Comparison of ENCODE assay signal across 8 cellular contexts in genomic region chr1:2314803-2315710, GRCh38.
DNase-seq lines count a peak whose midpoint lies in the region; ATAC-seq and TF ChIP-seq lines count a peak whose summit lies in the region.

No MANE protein-coding gene starts in this region.

- peak overlapping the region; percentile 74 for H3K27ac Mint-ChIP-seq in activated naive CD8-positive, alpha-beta T cell treated with anti-CD3 and anti-CD28 coated beads, Interleukin-2, amount 10 ng/mL, durations not matched to agents 7 days and 5 days

- CTCF ChIA-PET in SK-N-SH (lab: Yijun Ruan, JAX): interaction anchor here (0.6 to 5.4 kb wide), 35 partner anchors 8 to 1480 kb away, joined by 3 to 34 read pairs (median 4); partner anchors contain the start of genes FAAP20 and SKI

- no peaks in the 10 kb centered on the region for H3K9me3 Mint-ChIP-seq in activated naive CD8-positive, alpha-beta T cell treated with anti-CD3 and anti-CD28 coated beads, Interleukin-2, amount 10 ng/mL, durations not matched to agents 7 days and 5 days

- H3K36me3 ChIP-seq in GM23248 (ENCODE audit: low read depth) (no peaks in the 10 kb centered on the region), SK-N-SH (replicated peaks in 1 of 2; ENCODE audit: control insufficient read depth in 1 of 2, insufficient read depth in 2 of 2, low read length in 1 of 2) (no peaks in the 10 kb centered on the region), smooth muscle cell (ENCODE audit: low read depth) (no peaks in the 10 kb centered on the region)

- peaks cover 2% of the 10 kb centered on the region for H3K4me1 Mint-ChIP-seq in activated naive CD8-positive, alpha-beta T cell treated with anti-CD3 and anti-CD28 coated beads, Interleukin-2, amount 10 ng/mL, durations not matched to agents 7 days and 5 days

- H3K27ac ChIP-seq in 22Rv1 (no peak overlapping the region), GM23248 (no peak overlapping the region), SK-N-SH (ENCODE audit: low read depth in 2 of 2, low read length in 1 of 2) (peak overlapping the region in 1 of 2 experiments; percentile 83; a peak in 2 of 4 replicates), right cardiac atrium (ENCODE audit: low read length) (peak overlapping the region; percentile 19), smooth muscle cell (ENCODE audit: low read depth) (peak overlapping the region; percentile 91)

- H3K4me1 ChIP-seq in GM23248 (ENCODE audit: insufficient read depth): peaks cover 3% of the 10 kb centered on the region
- peaks cover 0 to 49% of the 10 kb centered on the region in 2 experiments; a peak in 1 of 4 replicates for H3K4me1 ChIP-seq in SK-N-SH (ENCODE audit: control insufficient read depth in 1 of 2, insufficient read depth in 2 of 2, low read depth in 1 of 2, low read length in 1 of 2)
- peaks cover 5% of the 10 kb centered on the region for H3K4me1 ChIP-seq in right cardiac atrium (ENCODE audit: control insufficient read depth, insufficient read depth, low read length)
- peaks cover 37% of the 10 kb centered on the region for H3K4me1 ChIP-seq in smooth muscle cell (ENCODE audit: low read depth)

- intact Hi-C loops in right cardiac atrium (cut with DNase I): loop anchor here in 2 of 4 donors (5.0 to 10.0 kb wide), 2 partner anchors 83 to 120 kb away; partner anchors contain the start of gene FAAP20 (in 1 of the 2)

- H3K9me3 ChIP-seq in GM23248 (ENCODE audit: low read depth) (no peaks in the 10 kb centered on the region), SK-N-SH (no peaks in the 10 kb centered on the region), right cardiac atrium (ENCODE audit: control insufficient read depth, low read length) (no peaks in the 10 kb centered on the region), smooth muscle cell (replicated peaks; ENCODE audit: low read depth) (no peaks in the 10 kb centered on the region)

- no peaks in the 10 kb centered on the region for H3K27me3 Mint-ChIP-seq in activated naive CD8-positive, alpha-beta T cell treated with anti-CD3 and anti-CD28 coated beads, Interleukin-2, amount 10 ng/mL, durations not matched to agents 7 days and 5 days

- H4K20me1 ChIP-seq in GM23248 (ENCODE audit: insufficient read depth): no peaks in the 10 kb centered on the region
- no peaks in the 10 kb centered on the region for H4K20me1 ChIP-seq in SK-N-SH (ENCODE audit: insufficient read depth)
- H4K20me1 ChIP-seq in smooth muscle cell (ENCODE audit: low read depth): no peaks in the 10 kb centered on the region

- H3K79me2 ChIP-seq in GM23248 (ENCODE audit: insufficient read depth) (peaks cover 10% of the 10 kb centered on the region), SK-N-SH (ENCODE audit: insufficient read depth) (no peaks in the 10 kb centered on the region), smooth muscle cell (ENCODE audit: low read depth) (peaks cover 3% of the 10 kb centered on the region)

- no peaks in the 10 kb centered on the region for H3K27me3 ChIP-seq in GM23248 (replicated peaks; ENCODE audit: insufficient read depth)
- no peaks in the 10 kb centered on the region for H3K27me3 ChIP-seq in SK-N-SH (ENCODE audit: insufficient read depth)
- no peaks in the 10 kb centered on the region for H3K27me3 ChIP-seq in right cardiac atrium (ENCODE audit: control insufficient read depth, insufficient read depth)
- no peaks in the 10 kb centered on the region for H3K27me3 ChIP-seq in smooth muscle cell (ENCODE audit: low read depth)

- TF ChIP-seq CTCF in 22Rv1 (IDR thresholded peaks at IDR 0.05) (peak; percentile 89), SK-N-SH (IDR thresholded peaks at IDR 0.05) (peak; percentile 56), smooth muscle cell (IDR thresholded peaks at IDR 0.05; ENCODE audit: borderline replicate concordance, insufficient read depth, poor library complexity, severe bottlenecking) (peak; percentile 100)

- H3K4me3 ChIP-seq in GM23248: peak overlapping the region; percentile 32
- peak overlapping the region; percentile 50 to 51; a peak in 3 of 4 replicates for H3K4me3 ChIP-seq in SK-N-SH (ENCODE audit: low read depth in 2 of 2, low read length in 1 of 2)
- peak overlapping the region; percentile 64 for H3K4me3 ChIP-seq in right cardiac atrium (ENCODE audit: low read length)
- H3K4me3 ChIP-seq in smooth muscle cell: peak overlapping the region; percentile 61

- 21 to 70% methylated on average over 10 to 61 of the region's 91 CpGs for WGBS in GM23248 (ENCODE audit: low coverage in 1 of 2, low lambda C conversion rate in 2 of 2, missing lambda C conversion rate in 2 of 2), 2 experiments
- no CpG with 5 or more reads among the region's 91 CpGs for WGBS in SK-N-SH (ENCODE audit: low lambda C conversion rate)
- WGBS in right cardiac atrium: 9% methylated on average over 87 of the region's 91 CpGs
- WGBS in smooth muscle cell (ENCODE audit: low lambda C conversion rate): 55% methylated on average over 22 of the region's 91 CpGs

- TF ChIP-seq RAD21 in SK-N-SH (IDR thresholded peaks at IDR 0.05; ENCODE audit: low read length): no peak

- H3F3A ChIP-seq in GM23248 (ENCODE audit: insufficient read depth) (no peaks in the 10 kb centered on the region), SK-N-SH (replicated peaks; ENCODE audit: insufficient read depth) (no peaks in the 10 kb centered on the region), smooth muscle cell (ENCODE audit: low read depth) (peaks cover 19% of the 10 kb centered on the region)

- H3K4me3 Mint-ChIP-seq in activated naive CD8-positive, alpha-beta T cell treated with anti-CD3 and anti-CD28 coated beads, Interleukin-2, amount 10 ng/mL, durations not matched to agents 7 days and 5 days: peak overlapping the region; percentile 68

- in situ Hi-C loops in GM23248 (cut with MboI): no loop called here

- H3K4me2 ChIP-seq in GM23248 (ENCODE audit: unreplicated experiment) (no peak overlapping the region), SK-N-SH (peak overlapping the region; percentile 76; the same call in 1 of the 2 replicates), smooth muscle cell (peak overlapping the region; percentile 97)

- H2AFZ ChIP-seq in GM23248 (no peak overlapping the region), SK-N-SH (ENCODE audit: low read depth) (no peak overlapping the region; the same call in 1 of the 2 replicates), smooth muscle cell (ENCODE audit: low read depth) (no peak overlapping the region)

- H3K9ac ChIP-seq in GM23248: peak overlapping the region; percentile 71
- peak overlapping the region; percentile 58; the same call in 1 of the 2 replicates for H3K9ac ChIP-seq in SK-N-SH
- peak overlapping the region; percentile 89 for H3K9ac ChIP-seq in smooth muscle cell (ENCODE audit: low read depth)

- peak; percentile 46 for ATAC-seq in activated naive CD8-positive, alpha-beta T cell treated with anti-CD3 and anti-CD28 coated beads, Interleukin-2, amount 10 ng/mL, durations not matched to agents 7 days and 5 days (ENCODE audit: low read depth)
- peak; percentile 20 to 22 for ATAC-seq in right cardiac atrium
- no peak for ATAC-seq in HG02981 (IDR thresholded peaks at IDR 0.05; ENCODE audit: unreplicated experiment)
- ATAC-seq in GM21367 (IDR thresholded peaks at IDR 0.05; ENCODE audit: unreplicated experiment): no peak

- no peaks in the 10 kb centered on the region for H3K9me2 ChIP-seq in GM23248 (ENCODE audit: insufficient read depth)
- H3K9me2 ChIP-seq in SK-N-SH: no peaks in the 10 kb centered on the region

- no peaks in the 10 kb centered on the region for H3K36me3 Mint-ChIP-seq in activated naive CD8-positive, alpha-beta T cell treated with anti-CD3 and anti-CD28 coated beads, Interleukin-2, amount 10 ng/mL, durations not matched to agents 7 days and 5 days

- DNase-seq in GM23248: peak; percentile 57
- peak; percentile 97 for DNase-seq in SK-N-SH
- peak; percentile 82 for DNase-seq in activated naive CD8-positive, alpha-beta T cell treated with anti-CD3 and anti-CD28 coated beads, Interleukin-2, amount 10 ng/mL, durations not matched to agents 7 days and 5 days
- peak; percentile 76 to 91 (median 91) for DNase-seq in right cardiac atrium
- peak; percentile 60 for DNase-seq in smooth muscle cell (lab: John Stamatoyannopoulos, UW; ENCODE audit: unreplicated experiment)

- POLR2A ChIA-PET in SK-N-SH (lab: Yijun Ruan, JAX): interaction anchor here (1.0 to 2.8 kb wide), 5 partner anchors 15 to 119 kb away, joined by 3 to 8 read pairs (median 3); no protein-coding TSS in a partner anchor
- POLR2A ChIA-PET in activated naive CD8-positive, alpha-beta T cell treated with anti-CD3 and anti-CD28 coated beads, Interleukin-2, amount 10 ng/mL, durations not matched to agents 7 days and 5 days (lab: Charles Lee): interaction anchor here (0.6 to 3.8 kb wide), 13 partner anchors 14 to 121 kb away, joined by 3 to 23 read pairs (median 5); partner anchors contain the start of genes FAAP20 and PEX10

- TF ChIP-seq EP300 in SK-N-SH (IDR thresholded peaks at IDR 0.05; ENCODE audit: borderline replicate concordance in 1 of 2, low read depth in 1 of 2, low read length in 1 of 2): no peak

TF ChIP-seq in SK-N-SH, 30 proteins besides CTCF, POLR2A, EP300 and RAD21:
- peak; percentile 43; the same call in 1 of the 2 replicates for TF ChIP-seq GABPA (IDR thresholded peaks at IDR 0.05; ENCODE audit: low read depth)
- TF ChIP-seq MXI1 (IDR thresholded peaks at IDR 0.05; ENCODE audit: low read depth, low read length): no peak
TF ChIP-seq in SK-N-SH: peak in this region for 1.

Comparison
In these comparisons a context has a peak if more than half of its experiments do, and no peak if none do; other contexts are left out.
1. H3K27ac ChIP-seq: peak in right cardiac atrium (single experiment) and smooth muscle cell (single experiment); none in 22Rv1 (single experiment) and GM23248 (single experiment).
2. ATAC-seq: peak in activated naive CD8-positive, alpha-beta T cell treated with anti-CD3 and anti-CD28 coated beads, Interleukin-2, amount 10 ng/mL, durations not matched to agents 7 days and 5 days (single experiment) and right cardiac atrium (2 of 2); none in HG02981 (single experiment) and GM21367 (single experiment).
3. Peak in every context shown above with its lines, with median percentiles within 50 percentile points of each other: CTCF ChIP-seq, DNase-seq, H3K4me3 ChIP-seq and H3K9ac ChIP-seq.